ENCODE assay signal across 11 cellular contexts in the genomic region with DNA sequence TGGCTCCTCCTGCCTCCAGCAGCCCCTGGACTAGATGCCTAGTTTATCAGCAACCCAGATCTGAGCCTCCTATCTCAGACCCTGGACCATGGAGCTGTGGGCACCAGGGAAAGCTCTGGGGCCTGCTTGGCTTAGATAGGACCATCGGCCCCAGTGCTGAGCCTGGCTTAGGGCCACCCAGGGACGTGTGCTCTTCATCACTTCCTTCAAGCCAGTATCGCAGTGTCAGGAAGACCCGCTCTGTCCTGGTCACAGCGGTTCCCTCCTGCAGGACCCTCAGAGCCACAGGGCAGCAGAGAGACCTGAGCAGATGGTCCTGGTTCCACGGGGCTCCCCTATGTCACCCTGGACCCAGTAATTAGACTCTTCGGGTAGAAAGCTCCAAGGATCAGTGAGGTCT.
"Had no signal": no experiment of that assay in that cellular context is flagged by ENCODE, and none has a peak within 500 bp of the region (broad histone marks: within the 10 kb centered on the region; RNA-seq: fewer than 3 reads in every experiment).

No MANE protein-coding gene starts in this region.

- H3K27me3 ChIP-seq: breast epithelium had no signal

- ATAC-seq: activated T-helper 17 cell treated with anti-CD3 and anti-CD28 coated beads, Interleukin-2, amount 50 U/mL, for 72 hours; heart right ventricle had no signal

- H3K27me3 Mint-ChIP-seq: activated naive CD4-positive, alpha-beta T cell treated with anti-CD3 and anti-CD28 coated beads, Interleukin-2, amount 50 U/mL, for 24 hours had no signal

- H3K36me3 Mint-ChIP-seq: activated CD4-positive, alpha-beta memory T cell treated with anti-CD3 and anti-CD28 coated beads for 36 hours; activated naive CD4-positive, alpha-beta T cell treated with anti-CD3 and anti-CD28 coated beads, Interleukin-2, amount 50 U/mL, for 24 hours had no signal

- H3K4me3 ChIP-seq: breast epithelium, heart right ventricle, left ventricle myocardium inferior had no signal

- H3K4me3 Mint-ChIP-seq: activated CD4-positive, alpha-beta memory T cell treated with anti-CD3 and anti-CD28 coated beads for 36 hours; activated naive CD4-positive, alpha-beta T cell treated with anti-CD3 and anti-CD28 coated beads, Interleukin-2, amount 50 U/mL, for 24 hours; activated T-helper 17 cell treated with anti-CD3 and anti-CD28 coated beads, Interleukin-2, amount 50 U/mL, for 72 hours; T-helper 2 cell treated with Interferon-gamma antibody and Interleukin-4, amounts not matched to agents 5 μg/mL and 100 μg/mL, for 36 hours had no signal

- H3K9me3 ChIP-seq: breast epithelium, heart right ventricle, left ventricle myocardium inferior had no signal

- H3K9me3 Mint-ChIP-seq: activated CD4-positive, alpha-beta memory T cell treated with anti-CD3 and anti-CD28 coated beads for 36 hours; activated naive CD4-positive, alpha-beta T cell treated with anti-CD3 and anti-CD28 coated beads, Interleukin-2, amount 50 U/mL, for 24 hours; activated T-helper 17 cell treated with anti-CD3 and anti-CD28 coated beads, Interleukin-2, amount 50 U/mL, for 72 hours; T-helper 2 cell treated with Interferon-gamma antibody and Interleukin-4, amounts not matched to agents 5 μg/mL and 100 μg/mL, for 36 hours had no signal

- H3K36me3 ChIP-seq: breast epithelium, heart right ventricle, left ventricle myocardium inferior had no signal

- H3K27ac Mint-ChIP-seq: activated CD4-positive, alpha-beta memory T cell treated with anti-CD3 and anti-CD28 coated beads for 36 hours; activated naive CD4-positive, alpha-beta T cell treated with anti-CD3 and anti-CD28 coated beads, Interleukin-2, amount 50 U/mL, for 24 hours; activated T-helper 17 cell treated with anti-CD3 and anti-CD28 coated beads, Interleukin-2, amount 50 U/mL, for 72 hours; T-helper 2 cell treated with Interferon-gamma antibody and Interleukin-4, amounts not matched to agents 5 μg/mL and 100 μg/mL, for 36 hours had no signal

- H3K27ac ChIP-seq: heart right ventricle, left ventricle myocardium inferior had no signal

- DNase-seq: activated CD4-positive, alpha-beta memory T cell treated with anti-CD3 and anti-CD28 coated beads for 36 hours; activated CD4-positive, CD25-positive, alpha-beta regulatory T cell treated with anti-CD3 and anti-CD28 coated beads, Interleukin-2, amount 50 U/mL, for 72 hours; heart right ventricle; left ventricle myocardium inferior; retina; stimulated activated CD4-positive, alpha-beta T cell treated with anti-CD3 and anti-CD28 coated beads, Interleukin-15, amount 100 ng/mL, for 24 hours; stimulated activated CD4-positive, alpha-beta T cell treated with anti-CD3 and anti-CD28 coated beads, Interleukin-4, amount 100 ng/mL, for 24 hours had no signal
